ENCODE assay signal across 15 cellular contexts in genomic region chr12:62736596-62736995, GRCh38.
A peak's percentile ranks its signal among the peaks of the same experiment; 100 is the strongest.
DNase-seq lines count a peak whose midpoint lies in the region; TF ChIP-seq lines count a peak whose summit lies in the region.
"Had no signal": no experiment of that assay in that cellular context is flagged by ENCODE, and none has a peak within 500 bp of the region (broad histone marks: within the 10 kb centered on the region; RNA-seq: fewer than 3 reads in every experiment).

No MANE protein-coding gene starts in this region.

- TF ChIP-seq CTCF in brain (conservative IDR thresholded peaks at IDR 0.05): no peak

- H3K4me1 Mint-ChIP-seq in brain: peaks cover 62% of the 10 kb centered on the region

- no peaks in the 10 kb centered on the region for H3K27me3 Mint-ChIP-seq in brain

- H3K9me3 Mint-ChIP-seq in brain: peaks cover 0 to 4% (median 0%) of the 10 kb centered on the region in 5 experiments

- no peak overlapping the region for H3K4me3 Mint-ChIP-seq in brain

- no peaks in the 10 kb centered on the region for H3K36me3 Mint-ChIP-seq in brain

- DNase-seq in EL: peak; percentile 37
- peak; percentile 51 for DNase-seq in HT1080 (ENCODE audit: low read depth)
- DNase-seq in myocyte (ENCODE audit: low read depth): peak; percentile 20
- DNase-seq in stimulated activated CD4-positive, alpha-beta T cell treated with anti-CD3 and anti-CD28 coated beads, Interleukin-15, amount 100 ng/mL, for 24 hours: no peak
- no peak for DNase-seq in NCI-H446 treated with DMSO at 0.1 percent for 48 hours (lab: John Stamatoyannopoulos, UW)
- DNase-seq in SW480 (ENCODE audit: low spot score): no peak
- DNase-seq: ACHN, DMS153, GOT3, MV-4-11, NCI-H1694 treated with DMSO at 0.1 percent for 48 hours, NCI-H2227 treated with DMSO at 0.1 percent for 48 hours, NCI-H526, SW 1271 had no signal

- H3K27ac Mint-ChIP-seq in brain: peak overlapping the region in 4 of 5 experiments; percentile 19 to 86 (median 53)

Comparison
In these comparisons a context has a peak if more than half of its experiments do, and no peak if none do; other contexts are left out.
1. DNase-seq: peak in EL (single experiment), HT1080 (single experiment) and myocyte (single experiment); none in stimulated activated CD4-positive, alpha-beta T cell treated with anti-CD3 and anti-CD28 coated beads, Interleukin-15, amount 100 ng/mL, for 24 hours (single experiment), NCI-H446 treated with DMSO at 0.1 percent for 48 hours (single experiment) and SW480 (single experiment).